ENCODE assay signal across 8 cellular contexts in genomic region chr9:132798817-132799790, GRCh38.
DNase-seq lines count a peak whose midpoint lies in the region; TF ChIP-seq lines count a peak whose summit lies in the region.

No MANE protein-coding gene starts in this region.

- no peak overlapping the region for H2AK5ac ChIP-seq in neuronal stem cell (ENCODE audit: low read depth, low read length)

- in situ Hi-C loops in GM13977 (cut with MboI; ENCODE audit: low pct_unique_long_range_greater_than_20kb, low sequenced_read_pairs, unreplicated experiment) = loop anchor here (25.0 kb wide), 1 partner anchor 287 kb away; no protein-coding TSS in a partner anchor

- no peak for DNase-seq in GM13977 (ENCODE audit: low spot score)
- DNase-seq in NCI-H2107 (lab: John Stamatoyannopoulos, UW) = peak; percentile 32
- peak; percentile 11 for DNase-seq in dermis blood vessel endothelial cell
- no peak for DNase-seq in neuronal stem cell (ENCODE audit: low spot score)
- DNase-seq in effector CD4-positive, alpha-beta T cell = no peak
- no peak for DNase-seq in ascending aorta (ENCODE audit: low spot score in 2 of 2)
- no peak for DNase-seq in NOMO-1 (lab: John Stamatoyannopoulos, UW; ENCODE audit: unreplicated experiment in 2 of 2)
- DNase-seq in OCI-M2 (lab: John Stamatoyannopoulos, UW; ENCODE audit: unreplicated experiment) = no peak

- no peak overlapping the region for H3K18ac ChIP-seq in neuronal stem cell (ENCODE audit: low read length)

- H3K27me3 ChIP-seq in neuronal stem cell (ENCODE audit: control insufficient read depth in 3 of 3, insufficient read depth in 3 of 3, low read depth in 1 of 3, low read length in 3 of 3) (peaks cover 0 to 20% (median 5%) of the 10 kb centered on the region in 3 experiments), ascending aorta (no peaks in the 10 kb centered on the region)

- peak overlapping the region; percentile 12 for H3K9ac ChIP-seq in neuronal stem cell (ENCODE audit: low read depth, low read length, poor library complexity)

- H4K8ac ChIP-seq in neuronal stem cell (ENCODE audit: low read depth, low read length) = no peak overlapping the region

- H2BK12ac ChIP-seq in neuronal stem cell (ENCODE audit: low read length) = peak overlapping the region; percentile 63

- TF ChIP-seq CTCF in GM13977 (IDR thresholded peaks at IDR 0.05; ENCODE audit: extremely low read depth, insufficient read depth, missing control alignments) (peak; percentile 20), ascending aorta (IDR thresholded peaks at IDR 0.05) (no peak)

- no peak overlapping the region for H2BK120ac ChIP-seq in neuronal stem cell (ENCODE audit: low read depth, low read length)

- no peaks in the 10 kb centered on the region for H3K36me3 ChIP-seq in neuronal stem cell (replicated peaks in 1 of 2; ENCODE audit: control insufficient read depth in 2 of 2, insufficient read depth in 2 of 2, low read length in 2 of 2)
- H3K36me3 ChIP-seq in ascending aorta = no peaks in the 10 kb centered on the region

- H3K4ac ChIP-seq in neuronal stem cell (ENCODE audit: low read length) = no peak overlapping the region

- H3K23ac ChIP-seq in neuronal stem cell (ENCODE audit: low read depth, low read length, poor library complexity) = no peak overlapping the region

- H3K79me1 ChIP-seq in neuronal stem cell (ENCODE audit: low read depth, low read length) = no peaks in the 10 kb centered on the region

- intact Hi-C loops in ascending aorta (cut with DNase I) = no loop called here

- no peak overlapping the region for H3K4me2 ChIP-seq in neuronal stem cell (ENCODE audit: insufficient read depth, low read length, poor library complexity, severe bottlenecking)

- H3K27ac ChIP-seq in neuronal stem cell (replicated peaks; ENCODE audit: low read length) (no peak overlapping the region), ascending aorta (no peak overlapping the region)

- H3K9me3 ChIP-seq in neuronal stem cell (replicated peaks in 1 of 2; ENCODE audit: control insufficient read depth in 2 of 2, insufficient read depth in 1 of 2, low read depth in 1 of 2, low read length in 2 of 2) (peaks cover 0 to 3% of the 10 kb centered on the region in 2 donors), ascending aorta (no peaks in the 10 kb centered on the region)

- no peak overlapping the region for H2AFZ ChIP-seq in neuronal stem cell (ENCODE audit: low read length)

- no peak overlapping the region for H4K91ac ChIP-seq in neuronal stem cell (ENCODE audit: low read depth, low read length, poor library complexity)

- H3K4me3 ChIP-seq in neuronal stem cell (ENCODE audit: low read length in 2 of 2) = peak overlapping the region in 1 of 2 donors; percentile 65
- H3K4me3 ChIP-seq in ascending aorta = no peak overlapping the region

- no peak overlapping the region for H3K14ac ChIP-seq in neuronal stem cell (ENCODE audit: low read length)

- H3K4me1 ChIP-seq in neuronal stem cell (ENCODE audit: control insufficient read depth in 2 of 2, insufficient read depth in 1 of 2, low read depth in 1 of 2, low read length in 2 of 2) (no peaks in the 10 kb centered on the region), ascending aorta (no peaks in the 10 kb centered on the region)

- H2BK5ac ChIP-seq in neuronal stem cell (ENCODE audit: low read length) = no peak overlapping the region

- H2BK15ac ChIP-seq in neuronal stem cell (ENCODE audit: low read length) = no peak overlapping the region

- WGBS in neuronal stem cell (ENCODE audit: extremely low coverage in 2 of 2, insufficient read length in 2 of 2, insufficient replicate concordance in 1 of 2), 2 donors = 100% methylated on average over 3 of the region's 27 CpGs; no CpG with 5 or more reads in 1 of the 2 donors

Comparison
In these comparisons a context has a peak if more than half of its experiments do, and no peak if none do; other contexts are left out.
1. DNase-seq: peak in NCI-H2107 (single experiment) and dermis blood vessel endothelial cell (single experiment); none in GM13977 (single experiment), neuronal stem cell (single experiment), effector CD4-positive, alpha-beta T cell (single experiment), ascending aorta (0 of 2), NOMO-1 (0 of 2) and OCI-M2 (single experiment).